ENCODE assay signal across 22 cellular contexts in the genomic region with DNA sequence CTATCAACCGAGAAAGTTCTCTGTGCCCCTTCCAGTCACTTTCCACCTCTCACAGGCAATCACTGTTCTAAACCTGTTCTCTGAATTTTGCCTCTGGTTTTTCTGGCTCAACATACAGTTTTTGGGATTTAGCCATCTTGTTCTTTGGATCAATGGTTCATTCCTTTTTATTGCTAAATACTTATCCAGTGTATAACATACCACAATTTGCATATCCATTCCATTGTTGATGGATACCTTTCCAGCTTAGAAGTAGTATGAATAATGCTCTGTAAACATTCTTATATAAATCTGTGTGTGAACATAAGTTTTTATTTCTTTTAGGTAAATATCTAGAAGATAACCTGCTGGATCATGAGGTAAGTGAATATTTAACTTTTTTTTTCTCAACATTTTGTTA.
"Had no signal": no experiment of that assay in that cellular context is flagged by ENCODE, and none has a peak within 500 bp of the region (broad histone marks: within the 10 kb centered on the region; RNA-seq: fewer than 3 reads in every experiment).

No MANE protein-coding gene starts in this region.

- H3K27me3 ChIP-seq: MG63, SJSA1 had no signal

- ATAC-seq: Panc1, Right ventricle myocardium inferior had no signal

- DNase-seq: IMR-90, Karpas-422, KG1, MG63, NCI-H1092, NCI-H1105 treated with DMSO at 0.1 percent for 48 hours, NCI-H1417 treated with DMSO at 0.1 percent for 48 hours, NCI-H146, NCI-H1694 treated with DMSO at 0.1 percent for 48 hours, NCI-H1930, NCI-H2081, NCI-H2107, NCI-H2227 treated with DMSO at 0.1 percent for 48 hours, NCI-H524 treated with DMSO at 0.1 percent for 48 hours, NCI-H69, NCI-H774, SIG-M5 had no signal

- H3K9me3 ChIP-seq: SJSA1 had no signal

- H3K36me3 ChIP-seq: MG63, SJSA1 had no signal

- H3K27ac ChIP-seq: RWPE1, SJSA1, SK-N-MC had no signal

- H3K4me3 ChIP-seq: MG63, SJSA1, SK-N-MC had no signal
